ENCODE assay signal across 22 cellular contexts in genomic region chr18:52426041-52426440, GRCh38.
DNase-seq lines count a peak whose midpoint lies in the region; ATAC-seq lines count a peak whose summit lies in the region.
"Had no signal": no experiment of that assay in that cellular context is flagged by ENCODE, and none has a peak within 500 bp of the region (broad histone marks: within the 10 kb centered on the region; RNA-seq: fewer than 3 reads in every experiment).

No MANE protein-coding gene starts in this region.

- POLR2A ChIA-PET in T-cell (lab: Charles Lee) = no interaction called here

- H3K27me3 Mint-ChIP-seq in T-cell = no peaks in the 10 kb centered on the region
- H3K27me3 Mint-ChIP-seq: CD4-positive, alpha-beta memory T cell had no signal

- H3K9me3 Mint-ChIP-seq in T-cell = peaks cover 0 to 9% (median under 1%) of the 10 kb centered on the region in 3 donors
- H3K9me3 Mint-ChIP-seq: T-helper 1 cell treated with Interleukin-12 subunit alpha and Interleukin-12 subunit beta and Interleukin-4 antibody, amounts not matched to agents 30 μg/mL and 1 μg/mL, for 36 hours had no signal

- H3K36me3 ChIP-seq in SK-N-MC (ENCODE audit: insufficient read depth, low read length) = no peaks in the 10 kb centered on the region

- no peaks in the 10 kb centered on the region for H3K4me1 Mint-ChIP-seq in T-cell
- H3K4me1 Mint-ChIP-seq: CD4-positive, alpha-beta memory T cell had no signal

- peak; percentile 51 for DNase-seq in NCI-H146 (lab: John Stamatoyannopoulos, UW)
- no peak for DNase-seq in NCI-H146 treated with DMSO at 0.1 percent for 48 hours (lab: John Stamatoyannopoulos, UW; ENCODE audit: unreplicated experiment)
- DNase-seq in Ammon's horn (ENCODE audit: low spot score) = peak; percentile 53
- peak; percentile 73 for DNase-seq in NCI-H1092 treated with DMSO at 0.1 percent for 48 hours (lab: John Stamatoyannopoulos, UW)
- no peak for DNase-seq in SK-N-MC (ENCODE audit: low read depth, low spot score)
- DNase-seq in stimulated activated CD4-positive, alpha-beta T cell treated with anti-CD3 and anti-CD28 coated beads, Interleukin-2, amount 100 ng/mL, for 48 hours = no peak
- DNase-seq in T-cell = no peak
- DNase-seq: AML-193; C1 segment of cervical spinal cord; Caco-2; CD4-positive, alpha-beta memory T cell; HCEC 1CT; KBM-7; MV-4-11; NCI-H187 treated with DMSO at 0.1 percent for 48 hours; NCI-H2227 treated with DMSO at 0.1 percent for 48 hours; NCI-H524; SHP77 treated with DMSO at 0.1 percent for 48 hours; T-helper 9 cell had no signal

- H3K27ac ChIP-seq in SK-N-MC = peak overlapping the region; percentile 95
- H3K27ac ChIP-seq: RWPE1 had no signal

- CTCF ChIA-PET in T-cell (lab: Charles Lee) = interaction anchor here in 1 of 2 donors (0.5 kb wide), 1 partner anchor 981 kb away, joined by 3 read pairs; no protein-coding TSS in a partner anchor

- H3K4me3 Mint-ChIP-seq in T-cell = no peak overlapping the region
- H3K4me3 Mint-ChIP-seq: CD4-positive, alpha-beta memory T cell; T-helper 1 cell treated with Interleukin-12 subunit alpha and Interleukin-12 subunit beta and Interleukin-4 antibody, amounts not matched to agents 30 μg/mL and 1 μg/mL, for 36 hours had no signal

- H3K9me3 ChIP-seq in SK-N-MC (ENCODE audit: low read depth, low read length) = no peaks in the 10 kb centered on the region
- H3K9me3 ChIP-seq: Caco-2 had no signal

- no peak overlapping the region for H3K4me3 ChIP-seq in SK-N-MC

- no peaks in the 10 kb centered on the region for H3K36me3 Mint-ChIP-seq in T-cell
- H3K36me3 Mint-ChIP-seq: CD4-positive, alpha-beta memory T cell had no signal

- ATAC-seq in T-cell (replicated peaks in 1 of 4) = no peak
- ATAC-seq: Panc1 had no signal

- H3K27ac Mint-ChIP-seq in T-cell = no peak overlapping the region
- H3K27ac Mint-ChIP-seq: CD4-positive, alpha-beta memory T cell; T-helper 1 cell treated with Interleukin-12 subunit alpha and Interleukin-12 subunit beta and Interleukin-4 antibody, amounts not matched to agents 30 μg/mL and 1 μg/mL, for 36 hours had no signal

- no peak overlapping the region for H3K9ac ChIP-seq in SK-N-MC (ENCODE audit: insufficient read length)

Comparison
In these comparisons a context has a peak if more than half of its experiments do, and no peak if none do; other contexts are left out.
1. DNase-seq: peak in NCI-H146 (single experiment), Ammon's horn (single experiment) and NCI-H1092 treated with DMSO at 0.1 percent for 48 hours (single experiment); none in NCI-H146 treated with DMSO at 0.1 percent for 48 hours (single experiment), SK-N-MC (single experiment), stimulated activated CD4-positive, alpha-beta T cell treated with anti-CD3 and anti-CD28 coated beads, Interleukin-2, amount 100 ng/mL, for 48 hours (0 of 2) and T-cell (0 of 34).